11 cellular contexts compared by ENCODE assay signal in the genomic region with DNA sequence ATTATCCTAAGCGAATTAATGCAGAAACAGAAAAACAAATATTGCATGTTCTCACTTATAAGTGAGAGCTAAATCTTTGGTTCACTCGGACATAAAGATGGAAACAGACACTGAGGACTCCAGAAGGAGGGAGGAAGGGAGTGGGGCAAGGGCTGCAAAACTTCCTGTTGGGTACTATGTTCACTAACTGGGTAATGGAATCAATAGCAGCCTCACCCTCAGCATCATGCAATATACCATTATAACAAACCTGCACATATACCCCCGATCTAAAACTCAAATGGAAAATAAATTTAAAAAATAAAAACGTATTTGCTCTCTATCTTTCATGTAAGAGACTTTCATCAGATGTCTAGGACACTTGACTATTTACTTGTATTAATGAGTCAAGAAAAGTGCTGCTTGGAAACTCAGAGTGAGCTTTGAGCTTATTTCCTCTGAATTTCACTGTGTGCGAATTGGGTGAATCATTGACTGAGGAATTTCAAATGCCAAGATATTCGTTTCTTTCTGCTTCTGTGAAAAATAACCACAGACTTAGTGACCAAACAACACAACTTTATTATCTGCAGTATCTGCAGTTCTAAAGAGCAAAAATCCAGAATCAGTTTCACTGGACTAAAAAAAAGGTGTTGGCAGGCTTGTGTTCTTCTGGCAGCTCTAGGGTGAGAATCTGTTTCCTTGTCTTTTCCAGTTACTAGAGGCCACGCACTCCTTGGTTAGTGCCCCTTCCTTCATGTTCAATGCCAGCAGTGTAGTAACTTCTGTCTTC. TPM values are rescaled to one million over a fixed set of nuclear protein-coding genes. Genes with fewer than 3 reads are reported as not detected.
DNase-seq lines count a peak whose midpoint lies in the region; ATAC-seq and TF ChIP-seq lines count a peak whose summit lies in the region.
"Had no signal": no experiment of that assay in that cellular context is flagged by ENCODE, and none has a peak within 500 bp of the region (broad histone marks: within the 10 kb centered on the region; RNA-seq: fewer than 3 reads in every experiment).

No MANE protein-coding gene starts in this region.

- H3K4me3 ChIP-seq in heart left ventricle (no peak overlapping the region), aorta (ENCODE audit: low read length in 2 of 2) (no peak overlapping the region), vagina (no peak overlapping the region)

- WGBS in heart left ventricle, 4 donors, result 74 to 77% (median 76%) methylated on average over 7 of the region's 7 CpGs
- WGBS in aorta, 2 donors, result 60 to 63% methylated on average over 7 of the region's 7 CpGs

- H3K27ac ChIP-seq in heart left ventricle (peak overlapping the region in 5 of 12 donors; percentile 25 to 37 (median 28)), aorta (ENCODE audit: low read depth in 1 of 2, low read length in 2 of 2) (peak overlapping the region in 1 of 2 donors; percentile 36), vagina (no peak overlapping the region)

- no peak for DNase-seq in Right ventricle myocardium inferior (ENCODE audit: missing footprints)
- DNase-seq in heart left ventricle, result no peak
- DNase-seq in astrocyte of the hippocampus (ENCODE audit: low read depth, low spot score), result peak; percentile 86
- DNase-seq in kidney glomerular epithelial cell (lab: John Stamatoyannopoulos, UW), result peak; percentile 70
- no peak for DNase-seq in aorta
- no peak for DNase-seq in vagina (ENCODE audit: extremely low spot score in 2 of 2)
- DNase-seq in NCI-H1105 treated with DMSO at 0.1 percent for 48 hours (lab: John Stamatoyannopoulos, UW), result no peak
- no peak for DNase-seq in stimulated activated CD4-positive, alpha-beta T cell treated with anti-CD3 and anti-CD28 coated beads, Interleukin-12 subunit alpha, Interleukin-12 subunit beta, amount 100 ng/mL, for 4 hours
- DNase-seq: 8988T; activated CD4-positive, alpha-beta T cell treated with anti-CD3 and anti-CD28 coated beads, Interleukin-2, amount 50 U/mL, for 1 hour; NCI-H2227 treated with DMSO at 0.1 percent for 48 hours had no signal

- intact Hi-C loops in Right ventricle myocardium inferior (cut with DNase I) (no loop called here), heart left ventricle (cut with DNase I) (no loop called here), aorta (cut with DNase I) (no loop called here), vagina (cut with DNase I) (no loop called here)

- H3K27me3 ChIP-seq in heart left ventricle, result no peaks in the 10 kb centered on the region
- no peaks in the 10 kb centered on the region for H3K27me3 ChIP-seq in aorta (ENCODE audit: control insufficient read depth in 1 of 2, insufficient read depth in 2 of 2, low read length in 1 of 2)
- no peaks in the 10 kb centered on the region for H3K27me3 ChIP-seq in vagina

- TF ChIP-seq POLR2A in heart left ventricle (IDR thresholded peaks at IDR 0.05), result no peak
- no peak for TF ChIP-seq POLR2A in vagina (IDR thresholded peaks at IDR 0.05)

- TF ChIP-seq CTCF in heart left ventricle (IDR thresholded peaks at IDR 0.05) (no peak), vagina (IDR thresholded peaks at IDR 0.05) (no peak)

- H3K4me1 ChIP-seq in heart left ventricle (peaks cover 0 to 17% (median 0%) of the 10 kb centered on the region in 12 donors), aorta (ENCODE audit: control insufficient read depth in 1 of 2, insufficient read depth in 2 of 2, low read length in 2 of 2) (peaks cover 5 to 6% of the 10 kb centered on the region in 2 donors), vagina (no peaks in the 10 kb centered on the region)

- no peaks in the 10 kb centered on the region for H3K9me3 ChIP-seq in heart left ventricle
- H3K9me3 ChIP-seq in aorta (ENCODE audit: control insufficient read depth, low read length), result peaks cover 2% of the 10 kb centered on the region
- no peaks in the 10 kb centered on the region for H3K9me3 ChIP-seq in vagina

- ATAC-seq in Right ventricle myocardium inferior (peak; percentile 46), heart left ventricle (no peak), aorta (ENCODE audit: low FRiP score) (peak; percentile 41)

- H3K36me3 ChIP-seq in heart left ventricle (peaks cover 0 to 5% (median 0%) of the 10 kb centered on the region in 9 donors), aorta (ENCODE audit: control insufficient read depth in 1 of 2, insufficient read depth in 2 of 2, low read length in 1 of 2) (no peaks in the 10 kb centered on the region), vagina (no peaks in the 10 kb centered on the region)

RNA-seq across cellular contexts. Expression of gene TM4SF18, which starts 18.4 kb away (rescaled TPM):
- total RNA-seq in Right ventricle myocardium inferior (15.8 TPM), heart left ventricle (10 to 100 TPM in 4 of 9 donors, 1 to 10 TPM in 5; 6.0 to 19.9 (median 9.1) TPM), aorta (1 to 10 TPM; 3.1 to 9.0 TPM), vagina (10.1 TPM)
- polyA plus RNA-seq in heart left ventricle (1 to 10 TPM; 4.5 to 7.0 TPM), aorta (1 to 10 TPM in 1 of 2 donors, not detected in 1; 1.6 TPM)

Comparison
In these comparisons a context has a peak if more than half of its experiments do, and no peak if none do; other contexts are left out.
1. ATAC-seq: peak in Right ventricle myocardium inferior (single experiment) and aorta (single experiment); none in heart left ventricle (0 of 4).
2. DNase-seq: peak in astrocyte of the hippocampus (single experiment) and kidney glomerular epithelial cell (single experiment); none in Right ventricle myocardium inferior (single experiment), heart left ventricle (0 of 5), aorta (0 of 2), vagina (0 of 2), NCI-H1105 treated with DMSO at 0.1 percent for 48 hours (single experiment) and stimulated activated CD4-positive, alpha-beta T cell treated with anti-CD3 and anti-CD28 coated beads, Interleukin-12 subunit alpha, Interleukin-12 subunit beta, amount 100 ng/mL, for 4 hours (single experiment).